23 cellular contexts compared by ENCODE assay signal in genomic region chr7:1114088-1114487, GRCh38. TPM values are rescaled to one million over a fixed set of nuclear protein-coding genes. Genes with fewer than 3 reads are reported as not detected.
A peak's percentile ranks its signal among the peaks of the same experiment; 100 is the strongest.
DNase-seq lines count a peak whose midpoint lies in the region; ATAC-seq, FAIRE-seq and TF ChIP-seq lines count a peak whose summit lies in the region.
"Had no signal": no experiment of that assay in that cellular context is flagged by ENCODE, and none has a peak within 500 bp of the region (broad histone marks: within the 10 kb centered on the region; RNA-seq: fewer than 3 reads in every experiment).

No MANE protein-coding gene starts in this region.

- H3K9me1 ChIP-seq in IMR-90 (ENCODE audit: insufficient read depth, low read length): no peaks in the 10 kb centered on the region

- H2AK5ac ChIP-seq in IMR-90 (ENCODE audit: low read depth, low read length): no peak overlapping the region

- no peak overlapping the region for H3K4me3 ChIP-seq in BLaER1
- H3K4me3 ChIP-seq in IMR-90 (ENCODE audit: insufficient read depth, low read depth, low read length): no peak overlapping the region
- no peak overlapping the region for H3K4me3 ChIP-seq in kidney (ENCODE audit: low read length in 2 of 2)
- H3K4me3 ChIP-seq: A549, GM12878, SJSA1 had no signal

- H3K56ac ChIP-seq in IMR-90 (ENCODE audit: extremely low read depth, insufficient read depth, low read length): no peak overlapping the region

- no peak overlapping the region for H3K18ac ChIP-seq in IMR-90 (ENCODE audit: low read depth, low read length)

- BruUV-seq in IMR-90 (replicated peaks; lab: Mats Ljungman, UMichigan): no TSS peak

- H4K20me1 ChIP-seq in BLaER1: peaks cover 38% of the 10 kb centered on the region
- no peaks in the 10 kb centered on the region for H4K20me1 ChIP-seq in IMR-90 (ENCODE audit: insufficient read depth, low read length)

- CTCF ChIA-PET in IMR-90 (lab: Yijun Ruan, JAX): no interaction called here

- ATAC-seq in IMR-90 (ENCODE audit: low read depth): no peak
- no peak for ATAC-seq in GM21515 (IDR thresholded peaks at IDR 0.05; ENCODE audit: unreplicated experiment)
- ATAC-seq: A549, GM12878 had no signal

- H3K27ac Mint-ChIP-seq in progenitor cell of endocrine pancreas: peak overlapping the region; percentile 80
- H3K27ac Mint-ChIP-seq: B cell; CD4-positive, CD25-positive, alpha-beta regulatory T cell had no signal

- no peak overlapping the region for H2BK120ac ChIP-seq in IMR-90 (ENCODE audit: low read depth, low read length)

- intact Hi-C loops in IMR-90 (cut with micrococcal nuclease): no loop called here
- intact Hi-C loops in kidney (cut with DNase I): no loop called here

- H3K36me3 Mint-ChIP-seq in progenitor cell of endocrine pancreas (ENCODE audit: insufficient read depth): peaks cover 9% of the 10 kb centered on the region
- H3K36me3 Mint-ChIP-seq: CD4-positive, CD25-positive, alpha-beta regulatory T cell had no signal

- H3K4me2 ChIP-seq in BLaER1 (peak overlapping the region; percentile 55), IMR-90 (ENCODE audit: low read depth, low read length) (no peak overlapping the region)
- H3K4me2 ChIP-seq: A549 had no signal

- dilution Hi-C loops in IMR-90 (cut with HindIII; ENCODE audit: low sequenced_read_pairs, unreplicated experiment): no loop called here

- in situ Hi-C loops in IMR-90 (cut with MboI; ENCODE audit: low sequenced_read_pairs): no loop called here

- H3K36me3 ChIP-seq in BLaER1: peaks cover 26% of the 10 kb centered on the region
- H3K36me3 ChIP-seq in IMR-90 (ENCODE audit: control insufficient read depth, insufficient read depth, low read length): no peaks in the 10 kb centered on the region; the same call in 1 of the 2 replicates
- no peaks in the 10 kb centered on the region for H3K36me3 ChIP-seq in kidney (ENCODE audit: control insufficient read depth in 1 of 2, insufficient read depth in 2 of 2, low read length in 2 of 2)
- H3K36me3 ChIP-seq: SJSA1 had no signal

- H2AFZ ChIP-seq in IMR-90 (replicated peaks; ENCODE audit: low read length, poor library complexity): peak overlapping the region; percentile 14

- H3K27me3 ChIP-seq in BLaER1 (no peaks in the 10 kb centered on the region), IMR-90 (ENCODE audit: control insufficient read depth, insufficient read depth, low read length) (no peaks in the 10 kb centered on the region)
- H3K27me3 ChIP-seq: SJSA1 had no signal

- H3K79me1 ChIP-seq in IMR-90 (ENCODE audit: low read depth in 1 of 2, low read length in 2 of 2): peaks cover 0 to 21% of the 10 kb centered on the region in 2 experiments; a peak in 3 of 4 replicates

- H3K27ac ChIP-seq in BLaER1 (peak overlapping the region; percentile 58; the same call in 1 of the 2 replicates), IMR-90 (ENCODE audit: insufficient read depth, low read length) (no peak overlapping the region), kidney (ENCODE audit: low read depth in 2 of 2, low read length in 2 of 2) (no peak overlapping the region)
- H3K27ac ChIP-seq: A549, SJSA1 had no signal

- no peaks in the 10 kb centered on the region for H3K4me1 Mint-ChIP-seq in progenitor cell of endocrine pancreas (ENCODE audit: low read depth)
- H3K4me1 Mint-ChIP-seq: B cell had no signal

- DNase-seq in IMR-90 (no peak), kidney (peak; percentile 26), progenitor cell of endocrine pancreas (ENCODE audit: low spot score, unreplicated experiment) (no peak), SW 1271 (lab: John Stamatoyannopoulos, UW) (no peak), middle frontal gyrus (ENCODE audit: extremely low spot score, low spot score) (no peak), GM19240 (ENCODE audit: insufficient read length, low spot score) (no peak)
- DNase-seq: CD4-positive, CD25-positive, alpha-beta regulatory T cell; DMS 273 treated with DMSO at 0.1 percent for 48 hours; DMS79 treated with DMSO at 0.1 percent for 48 hours; Kasumi-1; NCI-H1694; NCI-H2081; NCI-H345; NCI-H524; NCI-H774 had no signal

- H4K91ac ChIP-seq in IMR-90 (ENCODE audit: insufficient read depth, low read depth, low read length): no peak overlapping the region

- no peak overlapping the region for H4K8ac ChIP-seq in IMR-90 (ENCODE audit: low read depth in 2 of 2, low read length in 2 of 2)

- no peaks in the 10 kb centered on the region for H3K27me3 Mint-ChIP-seq in progenitor cell of endocrine pancreas
- H3K27me3 Mint-ChIP-seq: B cell; CD4-positive, CD25-positive, alpha-beta regulatory T cell had no signal

- H3K14ac ChIP-seq in IMR-90 (replicated peaks; ENCODE audit: low read depth, low read length): no peak overlapping the region

- peak overlapping the region; percentile 37 for H3K9ac ChIP-seq in BLaER1
- H3K9ac ChIP-seq in IMR-90 (ENCODE audit: low read depth, low read length): no peak overlapping the region
- no peak overlapping the region for H3K9ac ChIP-seq in kidney (ENCODE audit: low read length in 2 of 2)

- whole genome bisulfite sequencing in IMR-90 (ENCODE audit: extremely low coverage in 2 of 2, insufficient read length in 1 of 2), 2 experiments: 96% methylated on average over 8 of the region's 13 CpGs; no CpG with 5 or more reads in 1 of the 2 experiments

- H3K4me3 Mint-ChIP-seq in progenitor cell of endocrine pancreas (ENCODE audit: low read depth): no peak overlapping the region
- H3K4me3 Mint-ChIP-seq: B cell; CD4-positive, CD25-positive, alpha-beta regulatory T cell had no signal

- H3K9me3 Mint-ChIP-seq in progenitor cell of endocrine pancreas (ENCODE audit: low read depth): no peaks in the 10 kb centered on the region
- H3K9me3 Mint-ChIP-seq: CD4-positive, CD25-positive, alpha-beta regulatory T cell had no signal

- no peak overlapping the region for H3K4ac ChIP-seq in IMR-90 (ENCODE audit: low read depth, low read length)

- H2AK9ac ChIP-seq in IMR-90 (replicated peaks; ENCODE audit: low read depth, low read length, poor library complexity): no peak overlapping the region

- no peak overlapping the region for H2BK20ac ChIP-seq in IMR-90 (ENCODE audit: low read depth, low read length)

- no peak overlapping the region for H3K23ac ChIP-seq in IMR-90 (ENCODE audit: low read depth, low read length)

- H3K9me3 ChIP-seq in BLaER1 (no peaks in the 10 kb centered on the region), IMR-90 (ENCODE audit: control insufficient read depth, insufficient read depth, low read length) (no peaks in the 10 kb centered on the region), kidney (ENCODE audit: control insufficient read depth in 1 of 2, low read length in 2 of 2) (no peaks in the 10 kb centered on the region)
- H3K9me3 ChIP-seq: A549, Caco-2, SJSA1 had no signal

- no peak overlapping the region for H2BK5ac ChIP-seq in IMR-90 (ENCODE audit: low read depth, low read length, poor library complexity, severe bottlenecking)

- no peak for TF ChIP-seq CTCF in IMR-90 (conservative IDR thresholded peaks at IDR 0.05; ENCODE audit: low read depth, low read length)
- no peak for TF ChIP-seq CTCF in kidney (IDR thresholded peaks at IDR 0.05; ENCODE audit: borderline replicate concordance, extremely low read depth, insufficient read depth)
- TF ChIP-seq CTCF in progenitor cell of endocrine pancreas (IDR thresholded peaks at IDR 0.05; ENCODE audit: unreplicated experiment): no peak

- no peak for TF ChIP-seq POLR2A in IMR-90 (IDR thresholded peaks at IDR 0.05; ENCODE audit: low read depth, low read length)

- H3K4me1 ChIP-seq in BLaER1: peaks cover 68% of the 10 kb centered on the region
- no peaks in the 10 kb centered on the region for H3K4me1 ChIP-seq in IMR-90 (ENCODE audit: control insufficient read depth, insufficient read depth, low read length)
- no peaks in the 10 kb centered on the region for H3K4me1 ChIP-seq in kidney (ENCODE audit: control insufficient read depth in 1 of 2, insufficient read depth in 1 of 2, low read depth in 1 of 2, low read length in 2 of 2)
- H3K4me1 ChIP-seq: A549, Caco-2, SJSA1 had no signal

- POLR2A ChIA-PET in IMR-90 (lab: Charles Lee; ENCODE audit: unreplicated experiment): no interaction called here

- TF ChIP-seq RAD21 in IMR-90 (IDR thresholded peaks at IDR 0.05; ENCODE audit: low read length): no peak

- H4K5ac ChIP-seq in IMR-90 (ENCODE audit: low read depth, low read length): no peak overlapping the region

- no peak for FAIRE-seq in kidney (lab: Jason Lieb, UNC)
- FAIRE-seq: A549, GM12878, H54 had no signal

- H2BK15ac ChIP-seq in IMR-90 (ENCODE audit: low read depth, low read length): no peak overlapping the region

TF ChIP-seq in IMR-90, 13 proteins besides CTCF, POLR2A, EP300 and RAD21:
- no peak for TF ChIP-seq MAFK (IDR thresholded peaks at IDR 0.05; ENCODE audit: low read depth, low read length)
- no peak for TF ChIP-seq CEBPB (IDR thresholded peaks at IDR 0.05; ENCODE audit: low read depth, low read length)
- TF ChIP-seq NFE2L2 (IDR thresholded peaks at IDR 0.05; ENCODE audit: low read depth, low read length): no peak
- no peak for TF ChIP-seq SMC3 (IDR thresholded peaks at IDR 0.05; ENCODE audit: low read depth, low read length)
- TF ChIP-seq RFX5 (IDR thresholded peaks at IDR 0.05; ENCODE audit: low read depth, low read length): no peak

RNA-seq across cellular contexts. Expression of gene GPER1, which starts 26.2 kb away (rescaled TPM):
- total RNA-seq in IMR-90 (2012; rRNA removed) (2.0 and 2.2 TPM in 2 replicates), kidney (5.2 TPM), progenitor cell of endocrine pancreas (0.50 and 0.64 TPM in 2 replicates)
- polyA plus RNA-seq in IMR-90 (2012; rRNA removed) (5.8 and 6.3 TPM in 2 replicates), kidney (ENCODE audit: insufficient read depth, low read depth, low replicate concordance) (4.8 TPM)
- 3.5 and 8.8 TPM in 2 replicates for polyA plus RNA-seq in IMR-90 (2012; cell fraction: cytosol; rRNA removed)
- 10.8 and 20.8 TPM in 2 replicates for polyA plus RNA-seq in IMR-90 (2012; cell fraction: nucleus; rRNA removed; ENCODE audit: low replicate concordance)
- total RNA-seq: CD4-positive, CD25-positive, alpha-beta regulatory T cell; SJSA1 had no signal

RNA-seq across cellular contexts. Expression of gene ZFAND2A, which starts 45.9 kb away (rescaled TPM):
- total RNA-seq in IMR-90 (2012; rRNA removed): 9.4 and 11.8 TPM in 2 replicates
- polyA plus RNA-seq in IMR-90 (2012; rRNA removed): 25.9 and 28.7 TPM in 2 replicates
- polyA plus RNA-seq in IMR-90 (2012; cell fraction: cytosol; rRNA removed): 15.0 and 19.7 TPM in 2 replicates
- polyA plus RNA-seq in IMR-90 (2012; cell fraction: nucleus; rRNA removed; ENCODE audit: low replicate concordance): 21.7 and 58.1 TPM in 2 replicates
- 21.9 TPM for total RNA-seq in kidney
- polyA plus RNA-seq in kidney (ENCODE audit: insufficient read depth, low read depth, low replicate concordance): 27.6 TPM
- 14.1 and 16.8 TPM in 2 replicates for total RNA-seq in progenitor cell of endocrine pancreas
